Comparison of ENCODE assay signal across 25 cellular contexts in the genomic region with DNA sequence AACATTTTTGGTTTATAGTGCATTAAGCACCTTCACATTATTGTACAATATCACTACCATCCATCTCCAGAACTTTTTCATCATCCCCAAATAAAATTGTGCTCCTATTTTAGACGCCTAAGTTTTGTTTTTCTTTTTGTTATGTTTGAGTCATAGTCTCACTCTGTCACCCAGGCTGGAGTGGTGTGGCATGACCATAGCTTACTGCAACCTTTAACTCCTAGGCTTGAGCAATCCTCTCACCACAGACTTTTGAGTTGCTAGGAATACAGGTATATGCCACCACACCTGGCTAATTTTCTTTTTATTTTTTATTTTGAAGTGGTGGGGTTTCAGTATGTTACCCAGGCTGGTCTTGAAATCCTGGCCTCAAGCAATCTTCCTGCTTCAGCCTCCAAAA. TPM values are rescaled to one million over a fixed set of nuclear protein-coding genes. Genes with fewer than 3 reads are reported as not detected.
"Had no signal": no experiment of that assay in that cellular context is flagged by ENCODE, and none has a peak within 500 bp of the region (broad histone marks: within the 10 kb centered on the region; RNA-seq: fewer than 3 reads in every experiment).

No MANE protein-coding gene starts in this region.

- H3K36me3 Mint-ChIP-seq: activated naive CD4-positive, alpha-beta T cell treated with anti-CD3 and anti-CD28 coated beads, Interleukin-2, amount 50 U/mL, for 72 hours; WTC11 had no signal

- H3K4me3 Mint-ChIP-seq: activated CD8-positive, alpha-beta T cell treated with anti-CD3 and anti-CD28 coated beads, Interleukin-2, amount 10 ng/mL, durations not matched to agents 7 days and 5 days; activated naive CD8-positive, alpha-beta T cell treated with anti-CD3 and anti-CD28 coated beads, Interleukin-2, amount 50 U/mL, for 24 hours; activated T-cell treated with anti-CD3 and anti-CD28 coated beads, Interleukin-2, amount 50 U/mL, for 24 hours; activated T-helper 1 cell treated with anti-CD3 and anti-CD28 coated beads, Interleukin-12 subunit alpha, Interleukin-12 subunit beta, Interleukin-2, Interleukin-4 antibody, amounts not matched to agents 30 ng/mL and 10 ng/mL and 1 ng/mL, durations not matched to agents 14 hours and 24 hours and 36 hours; T-helper 1 cell treated with Interleukin-12 subunit alpha and Interleukin-12 subunit beta and Interleukin-4 antibody, amounts not matched to agents 30 μg/mL and 1 μg/mL, for 36 hours; WTC11 had no signal

- H3K9me3 Mint-ChIP-seq: activated naive CD4-positive, alpha-beta T cell treated with anti-CD3 and anti-CD28 coated beads, Interleukin-2, amount 50 U/mL, for 72 hours; activated naive CD8-positive, alpha-beta T cell treated with anti-CD3 and anti-CD28 coated beads, Interleukin-2, amount 50 U/mL, for 24 hours; activated T-cell treated with anti-CD3 and anti-CD28 coated beads, Interleukin-2, amount 50 U/mL, for 24 hours; activated T-helper 1 cell treated with anti-CD3 and anti-CD28 coated beads, Interleukin-12 subunit alpha, Interleukin-12 subunit beta, Interleukin-2, Interleukin-4 antibody, amounts not matched to agents 30 ng/mL and 10 ng/mL and 1 ng/mL, durations not matched to agents 14 hours and 24 hours and 36 hours; T-helper 1 cell treated with Interleukin-12 subunit alpha and Interleukin-12 subunit beta and Interleukin-4 antibody, amounts not matched to agents 30 μg/mL and 1 μg/mL, for 36 hours; WTC11 had no signal

- DNase-seq: activated CD4-positive, alpha-beta T cell treated with anti-CD3 and anti-CD28 coated beads for 48 hours; activated CD4-positive, alpha-beta T cell treated with anti-CD3 and anti-CD28 coated beads, Interleukin-2, amount 50 U/mL, for 4 hours; activated CD4-positive, CD25-positive, alpha-beta regulatory T cell treated with anti-CD3 and anti-CD28 coated beads, Interleukin-2, amount 50 U/mL, for 72 hours; activated CD8-positive, alpha-beta memory T cell treated with anti-CD3 and anti-CD28 coated beads, Interleukin-2, amount 50 U/mL, for 48 hours; activated CD8-positive, alpha-beta T cell treated with anti-CD3 and anti-CD28 coated beads, Interleukin-2, amount 10 ng/mL, durations not matched to agents 7 days and 5 days; activated effector memory CD4-positive, alpha-beta T cell treated with Interleukin-2 at 50 U/mL for 16 hours; activated naive CD4-positive, alpha-beta T cell treated with Interleukin-2 at 50 U/mL for 16 hours; activated naive CD8-positive, alpha-beta T cell treated with anti-CD3 and anti-CD28 coated beads, Interleukin-2, amount 50 U/mL, for 24 hours; activated T-cell treated with anti-CD3 and anti-CD28 coated beads, Interleukin-2, amount 50 U/mL, for 24 hours; amniotic stem cell; body of pancreas; Karpas-422; NCI-H146; NCI-H187 treated with DMSO at 0.1 percent for 48 hours; NCI-H2081 treated with DMSO at 0.1 percent for 48 hours; NCI-H446; NCI-H524; PC-9; SHP77 treated with DMSO at 0.1 percent for 48 hours had no signal

- H3K27ac Mint-ChIP-seq: activated CD8-positive, alpha-beta T cell treated with anti-CD3 and anti-CD28 coated beads, Interleukin-2, amount 10 ng/mL, durations not matched to agents 7 days and 5 days; activated naive CD4-positive, alpha-beta T cell treated with anti-CD3 and anti-CD28 coated beads, Interleukin-2, amount 50 U/mL, for 72 hours; activated naive CD8-positive, alpha-beta T cell treated with anti-CD3 and anti-CD28 coated beads, Interleukin-2, amount 50 U/mL, for 24 hours; activated T-cell treated with anti-CD3 and anti-CD28 coated beads, Interleukin-2, amount 50 U/mL, for 24 hours; activated T-helper 1 cell treated with anti-CD3 and anti-CD28 coated beads, Interleukin-12 subunit alpha, Interleukin-12 subunit beta, Interleukin-2, Interleukin-4 antibody, amounts not matched to agents 30 ng/mL and 10 ng/mL and 1 ng/mL, durations not matched to agents 14 hours and 24 hours and 36 hours; T-helper 1 cell treated with Interleukin-12 subunit alpha and Interleukin-12 subunit beta and Interleukin-4 antibody, amounts not matched to agents 30 μg/mL and 1 μg/mL, for 36 hours; WTC11 had no signal

- H3K4me1 Mint-ChIP-seq: activated naive CD8-positive, alpha-beta T cell treated with anti-CD3 and anti-CD28 coated beads, Interleukin-2, amount 50 U/mL, for 24 hours had no signal

- H3K4me3 ChIP-seq: ascending aorta, body of pancreas, cardiac muscle cell, PC-9 had no signal

RNA-seq across cellular contexts. Expression of a gene that starts 33.9 kb away (rescaled TPM):
- total RNA-seq: activated CD8-positive, alpha-beta T cell treated with anti-CD3 and anti-CD28 coated beads, Interleukin-2, amount 10 ng/mL, durations not matched to agents 7 days and 5 days; activated T-helper 1 cell treated with anti-CD3 and anti-CD28 coated beads, Interleukin-12 subunit alpha, Interleukin-12 subunit beta, Interleukin-2, Interleukin-4 antibody, amounts not matched to agents 30 ng/mL and 10 ng/mL and 1 ng/mL, durations not matched to agents 14 hours and 24 hours and 36 hours; ascending aorta had no signal
